Comparison of ENCODE assay signal across 14 cellular contexts in the genomic region with DNA sequence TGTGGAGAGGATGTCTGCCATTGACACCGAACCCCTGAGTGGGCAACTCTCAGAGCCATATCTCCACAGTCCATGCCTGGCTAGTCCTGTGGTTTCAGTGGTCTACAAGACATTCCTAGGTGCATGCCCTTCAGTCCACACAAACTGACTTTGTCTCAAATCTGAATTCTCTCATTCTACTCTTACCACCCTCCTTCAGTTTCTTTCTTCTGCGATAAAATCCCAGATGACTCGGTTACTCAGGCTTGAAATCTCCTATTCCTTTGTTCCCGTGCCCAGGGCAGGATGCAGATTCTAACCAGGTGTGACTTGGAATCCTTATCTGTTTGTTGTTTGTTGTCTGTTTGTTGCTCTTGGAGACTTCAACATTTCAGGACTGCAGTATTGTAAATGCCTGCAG. TPM values are rescaled to one million over a fixed set of nuclear protein-coding genes. Genes with fewer than 3 reads are reported as not detected.
DNase-seq lines count a peak whose midpoint lies in the region; ATAC-seq, FAIRE-seq and TF ChIP-seq lines count a peak whose summit lies in the region.
"Had no signal": no experiment of that assay in that cellular context is flagged by ENCODE, and none has a peak within 500 bp of the region (broad histone marks: within the 10 kb centered on the region; RNA-seq: fewer than 3 reads in every experiment).

No MANE protein-coding gene starts in this region.

- DNase-seq in right lobe of liver (no peak), HepG2 (ENCODE audit: low spot score) (no peak), left kidney (ENCODE audit: low read depth, low spot score) (peak; percentile 25), aorta (no peak), SHP77 (lab: John Stamatoyannopoulos, UW) (no peak), GM13977 (ENCODE audit: low spot score) (no peak), NCI-H1930 (lab: John Stamatoyannopoulos, UW) (no peak)
- DNase-seq: activated naive CD4-positive, alpha-beta T cell; DMS79 treated with DMSO at 0.1 percent for 48 hours; H7; NCI-H69; spleen; stimulated activated CD8-positive, alpha-beta memory T cell treated with anti-CD3 and anti-CD28 coated beads, Interleukin-4, amount 100 ng/mL, for 48 hours had no signal

- H3K79me2 ChIP-seq in HepG2 (ENCODE audit: insufficient read depth, low read length): peaks cover 91% of the 10 kb centered on the region

- peaks cover 0 to 35% (median 9%) of the 10 kb centered on the region in 4 donors for H3K4me1 ChIP-seq in right lobe of liver
- peaks cover 26% of the 10 kb centered on the region for H3K4me1 ChIP-seq in HepG2 (ENCODE audit: insufficient read depth, low read length)
- H3K4me1 ChIP-seq in aorta (ENCODE audit: control insufficient read depth in 1 of 2, insufficient read depth in 2 of 2, low read length in 2 of 2): peaks cover under 1 to 11% of the 10 kb centered on the region in 2 donors

- TF ChIP-seq CTCF in right lobe of liver (IDR thresholded peaks at IDR 0.05): no peak
- no peak for TF ChIP-seq CTCF in HepG2 (CRISPR knock-in tag; IDR thresholded peaks at IDR 0.05)
- no peak for TF ChIP-seq CTCF in GM13977 (IDR thresholded peaks at IDR 0.05; ENCODE audit: extremely low read depth, insufficient read depth, missing control alignments)

- H3K27me3 ChIP-seq in right lobe of liver: no peaks in the 10 kb centered on the region
- no peaks in the 10 kb centered on the region for H3K27me3 ChIP-seq in HepG2 (ENCODE audit: control insufficient read depth in 1 of 2, insufficient read depth in 2 of 2, low read length in 2 of 2)
- no peaks in the 10 kb centered on the region for H3K27me3 ChIP-seq in aorta (ENCODE audit: control insufficient read depth in 1 of 2, insufficient read depth in 2 of 2, low read length in 1 of 2)
- H3K27me3 ChIP-seq: spleen had no signal

- no peak overlapping the region for H2AFZ ChIP-seq in HepG2 (ENCODE audit: low read length)

- no peaks in the 10 kb centered on the region for H3K9me3 ChIP-seq in right lobe of liver
- H3K9me3 ChIP-seq in HepG2 (ENCODE audit: low read length): no peaks in the 10 kb centered on the region
- no peaks in the 10 kb centered on the region for H3K9me3 ChIP-seq in aorta (ENCODE audit: control insufficient read depth, low read length)
- H3K9me3 ChIP-seq: spleen had no signal

- WGBS in right lobe of liver (ENCODE audit: insufficient coverage, low coverage, low lambda C conversion rate, missing lambda C conversion rate): 70% methylated on average over 4 of the region's 4 CpGs
- 95% methylated on average over 4 of the region's 4 CpGs for WGBS in HepG2 (ENCODE audit: low lambda C conversion rate)
- WGBS in aorta, 2 donors: 45 to 49% methylated on average over 4 of the region's 4 CpGs

- H3K27ac ChIP-seq in right lobe of liver (peak overlapping the region in 2 of 3 donors; percentile 42 to 70), HepG2 (ENCODE audit: extremely low read length, insufficient read depth, low read length) (no peak overlapping the region), angular gyrus (ENCODE audit: low read depth, low read length) (peak overlapping the region; percentile 55), aorta (ENCODE audit: low read depth in 1 of 2, low read length in 2 of 2) (peak overlapping the region; percentile 52 to 69)

- in situ Hi-C loops in HepG2 (cut with HindIII; ENCODE audit: extremely low pct_ligation_motif_present, low pct_unique_long_range_greater_than_20kb): no loop called here
- in situ Hi-C loops in GM13977 (cut with MboI; ENCODE audit: low pct_unique_long_range_greater_than_20kb, low sequenced_read_pairs, unreplicated experiment): no loop called here

- H3K4me3 ChIP-seq in right lobe of liver (no peak overlapping the region), HepG2 (replicated peaks in 1 of 3; ENCODE audit: insufficient read depth in 1 of 3, low read depth in 2 of 3, low read length in 3 of 3) (no peak overlapping the region), aorta (ENCODE audit: low read length in 2 of 2) (no peak overlapping the region)
- H3K4me3 ChIP-seq: spleen had no signal

- ATAC-seq in right lobe of liver (peak in 2 of 4 donors; percentile 6 to 18), HepG2 (no peak), aorta (ENCODE audit: low FRiP score) (no peak)

- H3K36me3 ChIP-seq in right lobe of liver: no peaks in the 10 kb centered on the region
- H3K36me3 ChIP-seq in HepG2 (replicated peaks in 1 of 2; ENCODE audit: control insufficient read depth in 1 of 2, insufficient read depth in 2 of 2, low read length in 2 of 2): peaks cover 1 to 18% of the 10 kb centered on the region in 2 experiments; a peak in 4 of 5 replicates
- H3K36me3 ChIP-seq in aorta (ENCODE audit: control insufficient read depth in 1 of 2, insufficient read depth in 2 of 2, low read length in 1 of 2): no peaks in the 10 kb centered on the region

- intact Hi-C loops in right lobe of liver (cut with DNase I) (no loop called here), HepG2 (cut with micrococcal nuclease; ENCODE audit: unreplicated experiment) (no loop called here), aorta (cut with DNase I) (loop anchor here in 1 of 2 donors (5.0 kb wide), 1 partner anchor 36 kb away; no protein-coding TSS in a partner anchor)

- TF ChIP-seq POLR2A in right lobe of liver (IDR thresholded peaks at IDR 0.05) (no peak), HepG2 (IDR thresholded peaks at IDR 0.05; ENCODE audit: insufficient read depth in 1 of 2, low read depth in 2 of 2, low read length in 2 of 2) (no peak)

- POLR2A ChIA-PET in HepG2 (lab: Yijun Ruan, JAX): interaction anchor here (0.7 kb wide), 1 partner anchor 9 kb away, joined by 3 read pairs; a partner anchor contains a TSS

- no TSS peak for BruUV-seq in HepG2 (replicated peaks; lab: Mats Ljungman, UMichigan)

- CTCF ChIA-PET in HepG2 (lab: Yijun Ruan, JAX; ENCODE audit: low intra/inter-chr PET ratio, low total read pairs): no interaction called here

- FAIRE-seq in HepG2 (lab: Jason Lieb, UNC): no peak

- H4K20me1 ChIP-seq in HepG2 (ENCODE audit: insufficient read depth, low read length): peaks cover 7% of the 10 kb centered on the region; the same call in 1 of the 2 replicates

- no peak overlapping the region for H3K9ac ChIP-seq in HepG2 (ENCODE audit: insufficient read depth, low read depth, low read length)

- H3K4me2 ChIP-seq in HepG2 (ENCODE audit: low read depth, low read length): no peak overlapping the region

- TF ChIP-seq EP300 in HepG2 (IDR thresholded peaks at IDR 0.05; ENCODE audit: low read depth in 2 of 2, low read length in 2 of 2) (no peak), HepG2 (CRISPR knock-in tag; IDR thresholded peaks at IDR 0.05; ENCODE audit: borderline replicate concordance) (no peak)

- TF ChIP-seq RAD21 in HepG2 (CRISPR knock-in tag; IDR thresholded peaks at IDR 0.05): no peak

RNA-seq across cellular contexts. Expression of a gene that starts 9.3 kb away (rescaled TPM):
- total RNA-seq in right lobe of liver: 10 to 100 TPM; 13.7 to 42.3 (median 31.6) TPM
- 69.6 and 81.3 TPM in 2 replicates for total RNA-seq in HepG2 (2016; rRNA removed; fragmentation: Illumina TruSeq; extraction: Trizol)
- 29.8 and 34.6 TPM in 2 replicates for total RNA-seq in HepG2 (2016; cell fraction: cytosol; rRNA removed; fragmentation: Illumina TruSeq; extraction: Trizol; ENCODE audit: low read depth)
- 67.6 and 76.1 TPM in 2 replicates for total RNA-seq in HepG2 (2016; cell fraction: insoluble cytoplasmic fraction; rRNA removed; fragmentation: Illumina TruSeq; extraction: Trizol)
- 75.4 and 77.9 TPM in 2 replicates for total RNA-seq in HepG2 (2016; cell fraction: membrane; rRNA removed; fragmentation: Illumina TruSeq; extraction: Trizol)
- 56.4 and 64.9 TPM in 2 replicates for total RNA-seq in HepG2 (2016; cell fraction: nucleus; rRNA removed; fragmentation: Illumina TruSeq; extraction: Trizol)
- polyA plus RNA-seq in HepG2 (2011; rRNA removed): 143 and 153 TPM in 2 replicates
- polyA plus RNA-seq in HepG2 (2011; cell fraction: cytosol; rRNA removed): 73.9 and 132 TPM in 2 replicates
- polyA plus RNA-seq in HepG2 (2011; cell fraction: nucleus; rRNA removed): 85.0 and 104 TPM in 2 replicates
- 48.6 and 65.3 TPM in 2 replicates for polyA plus RNA-seq in HepG2 (2012)
- polyA plus RNA-seq in HepG2 (2016; cell fraction: cytosol; fragmentation: Illumina TruSeq; extraction: Trizol; ENCODE audit: low read depth): 29.3 and 38.2 TPM in 2 replicates
- 50.6 and 50.7 TPM in 2 replicates for polyA plus RNA-seq in HepG2 (2016; cell fraction: insoluble cytoplasmic fraction; fragmentation: Illumina TruSeq; extraction: Trizol; ENCODE audit: low read depth)
- 47.8 and 51.2 TPM in 2 replicates for polyA plus RNA-seq in HepG2 (2016; cell fraction: membrane; fragmentation: Illumina TruSeq; extraction: Trizol; ENCODE audit: low read depth)
- 75.6 and 80.4 TPM in 2 replicates for polyA plus RNA-seq in HepG2 (2016; cell fraction: nucleus; fragmentation: Illumina TruSeq; extraction: Trizol; ENCODE audit: insufficient read depth, low read depth)
- 57.4 and 273 TPM in 2 replicates for polyA minus RNA-seq in HepG2 (2011; rRNA and poly(A)+ RNA removed; ENCODE audit: low replicate concordance)
- 55.2 and 56.1 TPM in 2 replicates for polyA minus RNA-seq in HepG2 (2011; cell fraction: cytosol; rRNA and poly(A)+ RNA removed)
- polyA minus RNA-seq in HepG2 (2011; cell fraction: nucleus; rRNA and poly(A)+ RNA removed): 65.8 and 78.7 TPM in 2 replicates
- 100 to 1,000 TPM in 1 of 2 donors, 10 to 100 TPM in 1; 78.7 to 135 TPM for total RNA-seq in aorta
- polyA plus RNA-seq in aorta: 10 to 100 TPM; 13.9 to 21.3 TPM

RNA-seq across cellular contexts. Expression of a gene that starts 16.3 kb away (rescaled TPM):
- 10 to 100 TPM; 14.8 to 56.1 (median 16.1) TPM for total RNA-seq in right lobe of liver
- 655 and 1,008 TPM in 2 replicates for total RNA-seq in HepG2 (2016; rRNA removed; fragmentation: Illumina TruSeq; extraction: Trizol)
- total RNA-seq in HepG2 (2016; cell fraction: cytosol; rRNA removed; fragmentation: Illumina TruSeq; extraction: Trizol; ENCODE audit: low read depth): 98.8 and 107 TPM in 2 replicates
- 668 and 1,045 TPM in 2 replicates for total RNA-seq in HepG2 (2016; cell fraction: insoluble cytoplasmic fraction; rRNA removed; fragmentation: Illumina TruSeq; extraction: Trizol)
- total RNA-seq in HepG2 (2016; cell fraction: membrane; rRNA removed; fragmentation: Illumina TruSeq; extraction: Trizol): 125 and 133 TPM in 2 replicates
- total RNA-seq in HepG2 (2016; cell fraction: nucleus; rRNA removed; fragmentation: Illumina TruSeq; extraction: Trizol): 265 and 280 TPM in 2 replicates
- 174 and 229 TPM in 2 replicates for polyA plus RNA-seq in HepG2 (2011; rRNA removed)
- polyA plus RNA-seq in HepG2 (2011; cell fraction: cytosol; rRNA removed): 262 and 317 TPM in 2 replicates
- polyA plus RNA-seq in HepG2 (2011; cell fraction: nucleus; rRNA removed): 129 and 154 TPM in 2 replicates
- polyA plus RNA-seq in HepG2 (2012): 119 and 185 TPM in 2 replicates
- 44.9 and 46.3 TPM in 2 replicates for polyA plus RNA-seq in HepG2 (2016; cell fraction: cytosol; fragmentation: Illumina TruSeq; extraction: Trizol; ENCODE audit: low read depth)
- 1,031 and 1,115 TPM in 2 replicates for polyA plus RNA-seq in HepG2 (2016; cell fraction: insoluble cytoplasmic fraction; fragmentation: Illumina TruSeq; extraction: Trizol; ENCODE audit: low read depth)
- 59.3 and 65.9 TPM in 2 replicates for polyA plus RNA-seq in HepG2 (2016; cell fraction: membrane; fragmentation: Illumina TruSeq; extraction: Trizol; ENCODE audit: low read depth)
- 404 and 418 TPM in 2 replicates for polyA plus RNA-seq in HepG2 (2016; cell fraction: nucleus; fragmentation: Illumina TruSeq; extraction: Trizol; ENCODE audit: insufficient read depth, low read depth)
- polyA minus RNA-seq in HepG2 (2011; rRNA and poly(A)+ RNA removed; ENCODE audit: low replicate concordance): 287 and 339 TPM in 2 replicates
- 119 and 149 TPM in 2 replicates for polyA minus RNA-seq in HepG2 (2011; cell fraction: cytosol; rRNA and poly(A)+ RNA removed)
- 61.0 and 63.3 TPM in 2 replicates for polyA minus RNA-seq in HepG2 (2011; cell fraction: nucleus; rRNA and poly(A)+ RNA removed)
- 10 to 100 TPM; 20.1 to 21.9 TPM for total RNA-seq in aorta
- polyA plus RNA-seq in aorta: 10 to 100 TPM; 34.7 to 37.4 TPM

RNA-seq across cellular contexts. Expression of a gene that starts 23.2 kb away (rescaled TPM):
- total RNA-seq in right lobe of liver (10 to 100 TPM; 60.5 to 88.1 (median 71.5) TPM), HepG2 (2016; rRNA removed; fragmentation: Illumina TruSeq; extraction: Trizol) (158 and 192 TPM in 2 replicates), aorta (10 to 100 TPM; 73.0 to 95.0 TPM)
- 122 and 175 TPM in 2 replicates for total RNA-seq in HepG2 (2016; cell fraction: cytosol; rRNA removed; fragmentation: Illumina TruSeq; extraction: Trizol; ENCODE audit: low read depth)
- total RNA-seq in HepG2 (2016; cell fraction: insoluble cytoplasmic fraction; rRNA removed; fragmentation: Illumina TruSeq; extraction: Trizol): 162 and 186 TPM in 2 replicates
- 303 and 344 TPM in 2 replicates for total RNA-seq in HepG2 (2016; cell fraction: membrane; rRNA removed; fragmentation: Illumina TruSeq; extraction: Trizol)
- total RNA-seq in HepG2 (2016; cell fraction: nucleus; rRNA removed; fragmentation: Illumina TruSeq; extraction: Trizol): 81.6 and 92.8 TPM in 2 replicates
- polyA plus RNA-seq in HepG2 (2011; rRNA removed) (250 and 325 TPM in 2 replicates), aorta (100 to 1,000 TPM; 140 to 158 TPM)
- 211 and 253 TPM in 2 replicates for polyA plus RNA-seq in HepG2 (2011; cell fraction: cytosol; rRNA removed)
- 57.2 and 73.6 TPM in 2 replicates for polyA plus RNA-seq in HepG2 (2011; cell fraction: nucleus; rRNA removed)
- 159 and 220 TPM in 2 replicates for polyA plus RNA-seq in HepG2 (2012)
- 251 and 392 TPM in 2 replicates for polyA plus RNA-seq in HepG2 (2016; cell fraction: cytosol; fragmentation: Illumina TruSeq; extraction: Trizol; ENCODE audit: low read depth)
- polyA plus RNA-seq in HepG2 (2016; cell fraction: insoluble cytoplasmic fraction; fragmentation: Illumina TruSeq; extraction: Trizol; ENCODE audit: low read depth): 347 and 364 TPM in 2 replicates
- 489 and 569 TPM in 2 replicates for polyA plus RNA-seq in HepG2 (2016; cell fraction: membrane; fragmentation: Illumina TruSeq; extraction: Trizol; ENCODE audit: low read depth)
- 196 and 201 TPM in 2 replicates for polyA plus RNA-seq in HepG2 (2016; cell fraction: nucleus; fragmentation: Illumina TruSeq; extraction: Trizol; ENCODE audit: insufficient read depth, low read depth)
- polyA minus RNA-seq in HepG2 (2011; rRNA and poly(A)+ RNA removed; ENCODE audit: low replicate concordance): 35.1 and 119 TPM in 2 replicates
- polyA minus RNA-seq in HepG2 (2011; cell fraction: cytosol; rRNA and poly(A)+ RNA removed): 82.6 and 91.2 TPM in 2 replicates
- polyA minus RNA-seq in HepG2 (2011; cell fraction: nucleus; rRNA and poly(A)+ RNA removed): 41.5 and 46.2 TPM in 2 replicates
